ENCODE assay signal across 28 cellular contexts in genomic region chr3:15074500-15074899, GRCh38.
"Had no signal": no experiment of that assay in that cellular context is flagged by ENCODE, and none has a peak within 500 bp of the region (broad histone marks: within the 10 kb centered on the region; RNA-seq: fewer than 3 reads in every experiment).

No MANE protein-coding gene starts in this region.

- H3K4me2 ChIP-seq: neural progenitor cell had no signal

- H3K9me3 ChIP-seq: neutrophil, ovary, psoas muscle, right lobe of liver, sigmoid colon, suprapubic skin, testis, tibial artery, transverse colon, vagina had no signal

- H3K79me2 ChIP-seq: parathyroid adenoma had no signal

- ATAC-seq: naive thymus-derived CD4-positive, alpha-beta T cell; natural killer cell; psoas muscle; right cardiac atrium; stimulated activated memory B cell treated with anti-CD40 and anti-IgM and Interleukin-4, amounts not matched to agents 10 μg/mL and 1 μg/mL and 100 μg/mL, for 72 hours; stimulated activated naive CD8-positive, alpha-beta T cell treated with anti-CD3 and anti-CD28 coated beads, Interleukin-15, amount 100 ng/mL, for 72 hours; stimulated activated naive CD8-positive, alpha-beta T cell treated with anti-CD3 and anti-CD28 coated beads, Interleukin-15, Interleukin-2, amounts not matched to agents 100 U/mL and 50 U/mL, for 24 hours had no signal

- H3K9ac ChIP-seq: neural progenitor cell, parathyroid adenoma had no signal

- H3K4me1 ChIP-seq: neural progenitor cell, parathyroid adenoma, psoas muscle, right lobe of liver, sigmoid colon, suprapubic skin, testis, tibial artery, transverse colon, vagina had no signal

- H3K36me3 ChIP-seq: ovary had no signal

- H3K27me3 ChIP-seq: neural progenitor cell, neutrophil, ovary, right lobe of liver, sigmoid colon, suprapubic skin, testis, tibial artery, transverse colon, vagina had no signal

- H3K27ac ChIP-seq: neural progenitor cell, neutrophil, ovary, parathyroid adenoma, psoas muscle, right lobe of liver, sigmoid colon, suprapubic skin, testis, tibial artery, transverse colon, vagina had no signal

- H3K4me3 ChIP-seq: neural progenitor cell, ovary, psoas muscle, right lobe of liver, sigmoid colon, suprapubic skin, testis, tibial artery, transverse colon, vagina had no signal

- H2AFZ ChIP-seq: neural progenitor cell, parathyroid adenoma had no signal

- FAIRE-seq: small intestine, urothelium cell line had no signal

- DNase-seq: naive thymus-derived CD4-positive, alpha-beta T cell; natural killer cell; nucleus accumbens; ovary; posterior cingulate gyrus; psoas muscle; right cardiac atrium; right lobe of liver; sigmoid colon; small intestine; stimulated activated CD4-positive, alpha-beta T cell treated with anti-CD3 and anti-CD28 coated beads, Interleukin-1b, Interleukin-23, amount 100 ng/mL, for 48 hours; stimulated activated CD4-positive, alpha-beta T cell treated with anti-CD3 and anti-CD28 coated beads, Interleukin-4, amount 100 ng/mL, for 1 hour; stimulated activated CD4-positive, alpha-beta T cell treated with anti-CD3 and anti-CD28 coated beads, Interleukin-4, amount 100 ng/mL, for 4 hours; stimulated activated CD8-positive, alpha-beta memory T cell treated with anti-CD3 and anti-CD28 coated beads, Interleukin-4, amount 100 ng/mL, for 48 hours; stimulated activated naive CD4-positive, alpha-beta T cell; stimulated activated naive CD8-positive, alpha-beta T cell treated with anti-CD3 and anti-CD28 coated beads, Interleukin-15, amount 100 ng/mL, for 72 hours; stimulated activated naive CD8-positive, alpha-beta T cell treated with anti-CD3 and anti-CD28 coated beads, Interleukin-15, Interleukin-2, amounts not matched to agents 100 U/mL and 50 U/mL, for 24 hours; substantia nigra; testis; tibial artery; transverse colon had no signal
